ENCODE assay signal across 2 cellular contexts in genomic region chr6:143755301-143755744, GRCh38.
TF ChIP-seq lines count a peak whose summit lies in the region.

No MANE protein-coding gene starts in this region.

TF ChIP-seq in HEK293, 187 proteins besides CTCF, POLR2A, EP300 and RAD21 (continued from another document and continues in another):
- peak; percentile 71; the same call in 1 of the 2 replicates for TF ChIP-seq ZNF501 (tag by site-specific recombination; IDR thresholded peaks at IDR 0.05)
- peak; percentile 36; the same call in 1 of the 2 replicates for TF ChIP-seq REST (tag by site-specific recombination; IDR thresholded peaks at IDR 0.05)
- peak; percentile 97 for TF ChIP-seq SCRT2 (tag by site-specific recombination; IDR thresholded peaks at IDR 0.05)
- TF ChIP-seq SP2 (tag by site-specific recombination; IDR thresholded peaks at IDR 0.05), result 0 out of 2 replicates have a peak, but pooled peaks have one; percentile 21
- no peak for TF ChIP-seq HOXC10 (CRISPR knock-in tag; IDR thresholded peaks at IDR 0.05)
- no peak for TF ChIP-seq ZNF133 (tag by site-specific recombination; IDR thresholded peaks at IDR 0.05)
- peak; percentile 86 for TF ChIP-seq ZNF610 (tag by site-specific recombination; IDR thresholded peaks at IDR 0.05; ENCODE audit: borderline replicate concordance)
- TF ChIP-seq ZNF391 (tag by site-specific recombination; IDR thresholded peaks at IDR 0.05; ENCODE audit: borderline replicate concordance, low read depth), result no peak
- peak; percentile 92 for TF ChIP-seq ZNF2 (tag by site-specific recombination; IDR thresholded peaks at IDR 0.05)
- TF ChIP-seq ZNF830 (tag by site-specific recombination; IDR thresholded peaks at IDR 0.05; ENCODE audit: low read depth), result no peak
- TF ChIP-seq GLI2 (tag by site-specific recombination; IDR thresholded peaks at IDR 0.05; ENCODE audit: borderline replicate concordance, low read depth), result peak; percentile 99
- TF ChIP-seq BCL6B (tag by site-specific recombination; IDR thresholded peaks at IDR 0.05), result peak; percentile 87
- peak; percentile 61 for TF ChIP-seq ZBTB8A (tag by site-specific recombination; IDR thresholded peaks at IDR 0.05)
- no peak for TF ChIP-seq ZNF433 (tag by site-specific recombination; IDR thresholded peaks at IDR 0.05; ENCODE audit: low read depth)
- TF ChIP-seq ZNF510 (tag by site-specific recombination; IDR thresholded peaks at IDR 0.05; ENCODE audit: insufficient replicate concordance), result peak; percentile 25
- no peak for TF ChIP-seq HOXA7 (CRISPR knock-in tag; IDR thresholded peaks at IDR 0.05; ENCODE audit: borderline replicate concordance)
- TF ChIP-seq IKZF3 (tag by site-specific recombination; IDR thresholded peaks at IDR 0.05), result peak; percentile 95
- peak; percentile 99 for TF ChIP-seq ZXDB (tag by site-specific recombination; IDR thresholded peaks at IDR 0.05)
- TF ChIP-seq ZNF404 (tag by site-specific recombination; IDR thresholded peaks at IDR 0.05), result no peak
- no peak for TF ChIP-seq GLIS1 (tag by site-specific recombination; IDR thresholded peaks at IDR 0.05)
- no peak for TF ChIP-seq ZNF16 (tag by site-specific recombination; IDR thresholded peaks at IDR 0.05; ENCODE audit: low read depth)
- peak; percentile 94 for TF ChIP-seq ATF2 (tag by site-specific recombination; IDR thresholded peaks at IDR 0.05; ENCODE audit: low read depth)
- TF ChIP-seq ZNF629 (tag by site-specific recombination; IDR thresholded peaks at IDR 0.05), result peak; percentile 99
- TF ChIP-seq FEZF1 (tag by site-specific recombination; IDR thresholded peaks at IDR 0.05), result peak; percentile 99
- peak; percentile 77 for TF ChIP-seq ZSCAN18 (tag by site-specific recombination; IDR thresholded peaks at IDR 0.05)

TF ChIP-seq in WTC11, 78 proteins besides CTCF, POLR2A, EP300 and RAD21 (continued from another document):
- TF ChIP-seq ZNF512 (CRISPR knock-in tag; IDR thresholded peaks at IDR 0.05; ENCODE audit: borderline replicate concordance), result no peak
- no peak for TF ChIP-seq AR (CRISPR knock-in tag; IDR thresholded peaks at IDR 0.05)
- TF ChIP-seq USF1 (CRISPR knock-in tag; IDR thresholded peaks at IDR 0.05), result no peak
- TF ChIP-seq HMGA2 (CRISPR knock-in tag; IDR thresholded peaks at IDR 0.05), result no peak
- TF ChIP-seq ZBTB21 (CRISPR knock-in tag; IDR thresholded peaks at IDR 0.05; ENCODE audit: borderline replicate concordance), result no peak
- no peak for TF ChIP-seq ZNF138 (CRISPR knock-in tag; conservative IDR thresholded peaks at IDR 0.05)
- TF ChIP-seq ZNF263 (CRISPR knock-in tag; IDR thresholded peaks at IDR 0.05; ENCODE audit: low read depth), result no peak
- TF ChIP-seq ATF3 (CRISPR knock-in tag; conservative IDR thresholded peaks at IDR 0.05), result no peak
